Comparison of ENCODE assay signal across 1 cellular context in the genomic region with DNA sequence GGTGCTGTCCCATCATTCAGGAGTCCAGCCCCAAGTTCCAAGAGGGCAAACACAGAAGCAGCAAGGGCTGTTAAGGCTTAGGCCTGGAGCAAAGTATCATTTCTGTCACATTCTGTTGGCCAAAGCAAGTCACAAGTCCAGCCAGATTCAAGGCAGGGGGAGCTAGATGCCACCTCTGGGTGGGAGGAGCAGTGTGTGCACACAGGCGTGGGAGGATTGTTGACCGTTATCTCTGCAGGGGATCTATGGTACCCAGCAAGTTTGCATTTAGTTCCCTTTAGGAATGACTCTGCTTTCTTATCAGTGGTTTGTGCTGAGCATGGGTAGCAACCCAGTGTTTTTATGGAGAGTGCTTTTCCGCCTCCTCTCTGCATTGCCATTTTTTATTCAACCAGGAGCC.
TF ChIP-seq lines count a peak whose summit lies in the region.

No MANE protein-coding gene starts in this region.

TF ChIP-seq in SK-N-SH treated with all-trans-retinoic acid at 6 μM for 48 hours, 23 proteins besides CTCF, POLR2A, EP300 and RAD21 (continued from another document):
- TF ChIP-seq, protein P1, sequence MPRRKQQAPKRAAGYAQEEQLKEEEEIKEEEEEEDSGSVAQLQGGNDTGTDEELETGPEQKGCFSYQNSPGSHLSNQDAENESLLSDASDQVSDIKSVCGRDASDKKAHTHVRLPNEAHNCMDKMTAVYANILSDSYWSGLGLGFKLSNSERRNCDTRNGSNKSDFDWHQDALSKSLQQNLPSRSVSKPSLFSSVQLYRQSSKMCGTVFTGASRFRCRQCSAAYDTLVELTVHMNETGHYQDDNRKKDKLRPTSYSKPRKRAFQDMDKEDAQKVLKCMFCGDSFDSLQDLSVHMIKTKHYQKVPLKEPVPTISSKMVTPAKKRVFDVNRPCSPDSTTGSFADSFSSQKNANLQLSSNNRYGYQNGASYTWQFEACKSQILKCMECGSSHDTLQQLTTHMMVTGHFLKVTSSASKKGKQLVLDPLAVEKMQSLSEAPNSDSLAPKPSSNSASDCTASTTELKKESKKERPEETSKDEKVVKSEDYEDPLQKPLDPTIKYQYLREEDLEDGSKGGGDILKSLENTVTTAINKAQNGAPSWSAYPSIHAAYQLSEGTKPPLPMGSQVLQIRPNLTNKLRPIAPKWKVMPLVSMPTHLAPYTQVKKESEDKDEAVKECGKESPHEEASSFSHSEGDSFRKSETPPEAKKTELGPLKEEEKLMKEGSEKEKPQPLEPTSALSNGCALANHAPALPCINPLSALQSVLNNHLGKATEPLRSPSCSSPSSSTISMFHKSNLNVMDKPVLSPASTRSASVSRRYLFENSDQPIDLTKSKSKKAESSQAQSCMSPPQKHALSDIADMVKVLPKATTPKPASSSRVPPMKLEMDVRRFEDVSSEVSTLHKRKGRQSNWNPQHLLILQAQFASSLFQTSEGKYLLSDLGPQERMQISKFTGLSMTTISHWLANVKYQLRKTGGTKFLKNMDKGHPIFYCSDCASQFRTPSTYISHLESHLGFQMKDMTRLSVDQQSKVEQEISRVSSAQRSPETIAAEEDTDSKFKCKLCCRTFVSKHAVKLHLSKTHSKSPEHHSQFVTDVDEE (CRISPR knock-in tag; IDR thresholded peaks at IDR 0.05) = no peak
- TF ChIP-seq CSDC2 (CRISPR knock-in tag; IDR thresholded peaks at IDR 0.05) (no peak), POU6F1 (CRISPR knock-in tag; IDR thresholded peaks at IDR 0.05; ENCODE audit: borderline replicate concordance, low read depth) (no peak), ZNF70 (CRISPR knock-in tag; IDR thresholded peaks at IDR 0.05) (no peak), ZNF8 (CRISPR knock-in tag; IDR thresholded peaks at IDR 0.05) (no peak), ZFP3 (CRISPR knock-in tag; IDR thresholded peaks at IDR 0.05) (no peak), CSRNP3 (CRISPR knock-in tag; IDR thresholded peaks at IDR 0.05) (no peak), ZNF565 (CRISPR knock-in tag; conservative IDR thresholded peaks at IDR 0.05; ENCODE audit: low read depth) (no peak), BACH2 (CRISPR knock-in tag; IDR thresholded peaks at IDR 0.05; ENCODE audit: borderline replicate concordance) (no peak)
